1 cellular context compared by ENCODE assay signal in the genomic region with DNA sequence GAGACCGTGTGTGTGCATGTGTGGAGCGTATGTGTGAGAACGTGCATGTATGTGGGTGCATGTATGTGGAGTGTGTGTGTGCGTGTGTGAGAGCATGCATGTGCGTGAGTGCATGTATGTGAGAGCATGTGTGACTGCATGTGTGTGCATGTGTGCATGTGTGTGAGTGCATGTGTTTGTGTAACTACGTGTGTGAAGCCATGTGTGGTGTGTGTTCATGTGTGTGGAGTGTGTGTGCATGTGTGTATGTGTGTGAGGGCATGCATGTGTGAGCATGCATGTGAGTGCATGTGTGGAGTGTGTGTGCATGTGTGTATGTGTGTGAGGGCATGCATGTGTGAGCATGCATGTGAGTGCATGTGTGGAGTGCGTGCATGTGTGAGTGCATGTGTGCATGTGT.
TF ChIP-seq lines count a peak whose summit lies in the region.

No MANE protein-coding gene starts in this region.

TF ChIP-seq in HepG2, 621 proteins besides CTCF, POLR2A, EP300 and RAD21:
- TF ChIP-seq NFIB (CRISPR knock-in tag; IDR thresholded peaks at IDR 0.05; ENCODE audit: borderline replicate concordance) (0 out of 2 replicates have a peak, but pooled peaks have one; percentile 60), TAF1 (CRISPR knock-in tag; IDR thresholded peaks at IDR 0.05) (no peak)
- TF ChIP-seq, protein P1, sequence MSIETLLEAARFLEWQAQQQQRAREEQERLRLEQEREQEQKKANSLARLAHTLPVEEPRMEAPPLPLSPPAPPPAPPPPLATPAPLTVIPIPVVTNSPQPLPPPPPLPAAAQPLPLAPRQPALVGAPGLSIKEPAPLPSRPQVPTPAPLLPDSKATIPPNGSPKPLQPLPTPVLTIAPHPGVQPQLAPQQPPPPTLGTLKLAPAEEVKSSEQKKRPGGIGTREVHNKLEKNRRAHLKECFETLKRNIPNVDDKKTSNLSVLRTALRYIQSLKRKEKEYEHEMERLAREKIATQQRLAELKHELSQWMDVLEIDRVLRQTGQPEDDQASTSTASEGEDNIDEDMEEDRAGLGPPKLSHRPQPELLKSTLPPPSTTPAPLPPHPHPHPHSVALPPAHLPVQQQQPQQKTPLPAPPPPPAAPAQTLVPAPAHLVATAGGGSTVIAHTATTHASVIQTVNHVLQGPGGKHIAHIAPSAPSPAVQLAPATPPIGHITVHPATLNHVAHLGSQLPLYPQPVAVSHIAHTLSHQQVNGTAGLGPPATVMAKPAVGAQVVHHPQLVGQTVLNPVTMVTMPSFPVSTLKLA (IDR thresholded peaks at IDR 0.05): peak; percentile 97
